In the genomic region with DNA sequence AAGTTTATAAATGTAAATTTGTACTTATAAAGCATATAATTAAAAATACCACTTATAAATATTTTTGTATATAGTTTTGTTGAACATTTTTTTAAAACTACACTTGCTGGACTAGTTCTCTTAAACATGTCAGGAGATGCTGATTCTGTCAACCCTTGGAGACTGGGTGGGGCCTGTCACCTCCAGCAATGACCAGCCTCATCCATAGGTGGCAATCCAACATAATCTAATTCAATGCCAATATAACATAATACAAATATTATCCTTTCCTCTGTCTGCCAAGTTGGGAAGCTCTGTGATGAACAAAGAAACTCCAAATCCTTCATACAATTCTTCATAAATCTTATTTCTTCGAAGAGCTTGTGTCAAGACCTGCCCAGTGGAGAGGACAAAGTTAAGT, we compare ENCODE assay signal across 10 cellular contexts.
DNase-seq lines count a peak whose midpoint lies in the region; ATAC-seq, FAIRE-seq and TF ChIP-seq lines count a peak whose summit lies in the region.
"Had no signal": no experiment of that assay in that cellular context is flagged by ENCODE, and none has a peak within 500 bp of the region (broad histone marks: within the 10 kb centered on the region; RNA-seq: fewer than 3 reads in every experiment).

No MANE protein-coding gene starts in this region.

- H3K18ac ChIP-seq in mesendoderm (ENCODE audit: low read length) = no peak overlapping the region

- no peak overlapping the region for H2AK5ac ChIP-seq in mesendoderm (ENCODE audit: low read length)

- H3K4me2 ChIP-seq in endothelial cell of umbilical vein (ENCODE audit: insufficient read depth, low read length) = no peak overlapping the region
- no peak overlapping the region for H3K4me2 ChIP-seq in mesendoderm (ENCODE audit: low read length)

- H2BK120ac ChIP-seq in mesendoderm (ENCODE audit: low read depth, low read length) = no peak overlapping the region

- H3K27ac ChIP-seq in C4-2B (no peak overlapping the region), endothelial cell of umbilical vein (ENCODE audit: insufficient read depth, low read depth, low read length) (no peak overlapping the region), mesendoderm (ENCODE audit: low read depth, low read length) (no peak overlapping the region)

- no peak overlapping the region for H3K56ac ChIP-seq in mesendoderm (ENCODE audit: low read length)

- WGBS in mesendoderm (ENCODE audit: extremely low coverage, insufficient coverage, low lambda C conversion rate) = no CpG with 5 or more reads among the region's 1 CpG

- peaks cover 42% of the 10 kb centered on the region for H3K79me1 ChIP-seq in mesendoderm (ENCODE audit: low read length)

- H3K4me1 ChIP-seq in endothelial cell of umbilical vein (ENCODE audit: control insufficient read depth, extremely low read depth, insufficient read depth, low read length) (peaks cover 3% of the 10 kb centered on the region), mesendoderm (ENCODE audit: control insufficient read depth, low read depth, low read length) (no peaks in the 10 kb centered on the region)

- no peak overlapping the region for H3K4me3 ChIP-seq in endothelial cell of umbilical vein (replicated peaks in 1 of 3; ENCODE audit: insufficient read depth in 1 of 3, low read depth in 1 of 3, low read length in 3 of 3)
- no peak overlapping the region for H3K4me3 ChIP-seq in mesendoderm (ENCODE audit: low read length)
- H3K4me3 ChIP-seq: skin epidermis had no signal

- DNase-seq in GM13977 (ENCODE audit: low spot score) (no peak), OCI-M1 (lab: John Stamatoyannopoulos, UW) (peak; percentile 35), endothelial cell of umbilical vein (ENCODE audit: low read depth, low spot score) (peak; percentile 38), GM12892 (ENCODE audit: insufficient read length) (no peak), middle frontal gyrus (ENCODE audit: extremely low spot score, low spot score) (no peak), mesendoderm (no peak)
- DNase-seq: Right ventricle myocardium superior had no signal

- H3K27me3 ChIP-seq in endothelial cell of umbilical vein (ENCODE audit: control insufficient read depth in 2 of 2, insufficient read depth in 2 of 2, low read length in 2 of 2) = no peaks in the 10 kb centered on the region
- H3K27me3 ChIP-seq in mesendoderm (ENCODE audit: insufficient read depth, low read length, poor library complexity) = no peaks in the 10 kb centered on the region

- in situ Hi-C loops in GM13977 (cut with MboI; ENCODE audit: low pct_unique_long_range_greater_than_20kb, low sequenced_read_pairs, unreplicated experiment) = no loop called here

- H3K36me3 ChIP-seq in endothelial cell of umbilical vein (ENCODE audit: control insufficient read depth in 2 of 2, extremely low read depth in 1 of 2, insufficient read depth in 2 of 2, low read length in 2 of 2) (peaks cover 0 to 4% of the 10 kb centered on the region in 2 experiments), mesendoderm (ENCODE audit: control insufficient read depth, insufficient read depth, low read length) (no peaks in the 10 kb centered on the region)

- TF ChIP-seq CTCF in C4-2B (conservative IDR thresholded peaks at IDR 0.05) = peak; percentile 69
- TF ChIP-seq CTCF in GM13977 (IDR thresholded peaks at IDR 0.05; ENCODE audit: extremely low read depth, insufficient read depth, missing control alignments) = peak; percentile 22
- TF ChIP-seq CTCF in endothelial cell of umbilical vein (IDR thresholded peaks at IDR 0.05; ENCODE audit: extremely low read depth in 1 of 2, insufficient read depth in 1 of 2, low read depth in 1 of 2, low read length in 2 of 2) = peak; percentile 28 to 31

- CTCF ChIA-PET in endothelial cell of umbilical vein (lab: Charles Lee) = interaction anchor here (0.6 to 3.3 kb wide), 22 partner anchors 9 to 711 kb away, joined by 3 to 28 read pairs (median 4); no protein-coding TSS in a partner anchor

- no peak overlapping the region for H3K4ac ChIP-seq in mesendoderm (ENCODE audit: low read depth, low read length)

- H2BK15ac ChIP-seq in mesendoderm (replicated peaks; ENCODE audit: low read depth) = no peak overlapping the region

- H3K23ac ChIP-seq in mesendoderm (ENCODE audit: low read length) = no peak overlapping the region

- H4K20me1 ChIP-seq in endothelial cell of umbilical vein (replicated peaks; ENCODE audit: control insufficient read depth, extremely low read depth, insufficient read depth, low read length) = peaks cover 4% of the 10 kb centered on the region

- H4K8ac ChIP-seq in mesendoderm (ENCODE audit: low read depth, low read length) = no peak overlapping the region

- intact Hi-C loops in endothelial cell of umbilical vein (cut with micrococcal nuclease) = no loop called here

- H3K79me2 ChIP-seq in endothelial cell of umbilical vein (ENCODE audit: control insufficient read depth, insufficient read depth, low read length) = peaks cover 94% of the 10 kb centered on the region
- peaks cover 30% of the 10 kb centered on the region for H3K79me2 ChIP-seq in mesendoderm (ENCODE audit: control insufficient read depth, insufficient read depth, low read length)

- no peak overlapping the region for H4K5ac ChIP-seq in mesendoderm (ENCODE audit: low read length)

- POLR2A ChIA-PET in endothelial cell of umbilical vein (lab: Charles Lee) = no interaction called here

- H3K9me1 ChIP-seq in endothelial cell of umbilical vein (replicated peaks; ENCODE audit: control insufficient read depth, extremely low read depth, insufficient read depth, low read length) = no peaks in the 10 kb centered on the region

- no TSS peak for BruUV-seq in endothelial cell of umbilical vein (replicated peaks; lab: Mats Ljungman, UMichigan)

- H3K9ac ChIP-seq in endothelial cell of umbilical vein (replicated peaks; ENCODE audit: extremely low read depth, insufficient read depth, low read length) (no peak overlapping the region), mesendoderm (ENCODE audit: low read length) (no peak overlapping the region)

- no peak for ATAC-seq in GM19463 (IDR thresholded peaks at IDR 0.05; ENCODE audit: unreplicated experiment)

- no peak overlapping the region for H2BK5ac ChIP-seq in mesendoderm (ENCODE audit: low read length)

- dilution Hi-C loops in endothelial cell of umbilical vein (cut with MboI; ENCODE audit: extremely low pct_ligation_motif_present, low sequenced_read_pairs) = no loop called here

- TF ChIP-seq POLR2A in endothelial cell of umbilical vein (IDR thresholded peaks at IDR 0.05; ENCODE audit: low read depth, low read length) (no peak), GM12892 (IDR thresholded peaks at IDR 0.05; ENCODE audit: low read depth, low read length) (no peak)

- no peak overlapping the region for H2AFZ ChIP-seq in endothelial cell of umbilical vein (ENCODE audit: low read depth, low read length)

- FAIRE-seq in endothelial cell of umbilical vein (lab: Jason Lieb, UNC) = no peak
- no peak for FAIRE-seq in GM12892 (lab: Jason Lieb, UNC)

- no peaks in the 10 kb centered on the region for H3K9me3 ChIP-seq in endothelial cell of umbilical vein (replicated peaks; ENCODE audit: control insufficient read depth, insufficient read depth, low read length)

TF ChIP-seq in endothelial cell of umbilical vein, 7 proteins besides CTCF, POLR2A, EP300 and RAD21:
- TF ChIP-seq MYC (IDR thresholded peaks at IDR 0.05; ENCODE audit: low read depth, low read length) = no peak

Comparison
In these comparisons a context has a peak if more than half of its experiments do, and no peak if none do; other contexts are left out.
1. DNase-seq: peak in OCI-M1 (single experiment) and endothelial cell of umbilical vein (single experiment); none in GM13977 (single experiment), GM12892 (single experiment), middle frontal gyrus (single experiment) and mesendoderm (single experiment).
2. Peak in every context shown above with its lines, with median percentiles within 50 percentile points of each other: CTCF ChIP-seq.